Comparison of ENCODE assay signal across 17 cellular contexts in genomic region chr1:61585714-61586113, GRCh38.
DNase-seq lines count a peak whose midpoint lies in the region; ATAC-seq and TF ChIP-seq lines count a peak whose summit lies in the region.
"Had no signal": no experiment of that assay in that cellular context is flagged by ENCODE, and none has a peak within 500 bp of the region (broad histone marks: within the 10 kb centered on the region; RNA-seq: fewer than 3 reads in every experiment).

No MANE protein-coding gene starts in this region.

- DNase-seq in NCI-H1092 treated with DMSO at 0.1 percent for 48 hours (lab: John Stamatoyannopoulos, UW): peak; percentile 31
- DNase-seq in NCI-H1092 (lab: John Stamatoyannopoulos, UW): no peak
- DNase-seq in NCI-H748 (lab: John Stamatoyannopoulos, UW; ENCODE audit: unreplicated experiment): peak; percentile 80
- peak; percentile 80 for DNase-seq in epithelial cell of esophagus (ENCODE audit: low read depth)
- peak; percentile 46 for DNase-seq in prostate gland (ENCODE audit: low spot score)
- DNase-seq in NCI-H82 treated with DMSO at 0.1 percent for 48 hours (lab: John Stamatoyannopoulos, UW; ENCODE audit: unreplicated experiment): no peak
- no peak for DNase-seq in ascending aorta (ENCODE audit: low spot score in 2 of 2)
- DNase-seq: activated CD8-positive, alpha-beta T cell treated with anti-CD3 and anti-CD28 coated beads, Interleukin-2, amount 10 ng/mL, durations not matched to agents 7 days and 5 days; adrenal gland; CD8-positive, alpha-beta memory T cell; H9; left cardiac atrium had no signal

- ATAC-seq in GM18909 (IDR thresholded peaks at IDR 0.05; ENCODE audit: poor library complexity, unreplicated experiment): no peak
- ATAC-seq: activated CD8-positive, alpha-beta T cell treated with anti-CD3 and anti-CD28 coated beads, Interleukin-2, amount 10 ng/mL, durations not matched to agents 7 days and 5 days; activated T-helper 17 cell treated with anti-CD3 and anti-CD28 coated beads, Interleukin-2, amount 50 U/mL, for 72 hours; left cardiac atrium; stimulated activated effector memory CD8-positive, alpha-beta T cell treated with anti-CD3 and anti-CD28 coated beads, Interleukin-12 subunit alpha, Interleukin-12 subunit beta, amount 100 ng/mL, for 72 hours had no signal

- H3K9me3 ChIP-seq in prostate gland: no peaks in the 10 kb centered on the region
- H3K9me3 ChIP-seq in ascending aorta: no peaks in the 10 kb centered on the region
- H3K9me3 ChIP-seq: adrenal gland, SJSA1 had no signal

- H3K36me3 ChIP-seq in prostate gland (no peaks in the 10 kb centered on the region), ascending aorta (no peaks in the 10 kb centered on the region)
- H3K36me3 ChIP-seq: adrenal gland, SJSA1 had no signal

- H3K27ac ChIP-seq in prostate gland (no peak overlapping the region), ascending aorta (no peak overlapping the region)
- H3K27ac ChIP-seq: adrenal gland, SJSA1 had no signal

- 47% methylated on average over 7 of the region's 7 CpGs for WGBS in prostate gland

- no peak for TF ChIP-seq POLR2A in prostate gland (IDR thresholded peaks at IDR 0.05)

- H3K4me3 ChIP-seq in epithelial cell of esophagus (ENCODE audit: low read length) (no peak overlapping the region), prostate gland (no peak overlapping the region), ascending aorta (no peak overlapping the region)
- H3K4me3 ChIP-seq: adrenal gland, SJSA1, smooth muscle cell had no signal

- H3K4me1 ChIP-seq in prostate gland (replicated peaks) (no peaks in the 10 kb centered on the region), ascending aorta (no peaks in the 10 kb centered on the region)
- H3K4me1 ChIP-seq: adrenal gland, SJSA1 had no signal

- intact Hi-C loops in prostate gland (cut with DNase I): no loop called here
- intact Hi-C loops in ascending aorta (cut with DNase I): no loop called here

- no peaks in the 10 kb centered on the region for H3K27me3 ChIP-seq in prostate gland (replicated peaks; ENCODE audit: insufficient read depth)
- H3K27me3 ChIP-seq in ascending aorta: no peaks in the 10 kb centered on the region
- H3K27me3 ChIP-seq: adrenal gland, SJSA1 had no signal

- TF ChIP-seq CTCF in epithelial cell of esophagus (IDR thresholded peaks at IDR 0.05; ENCODE audit: insufficient read depth, low read depth, low read length, missing control alignments) (no peak), prostate gland (IDR thresholded peaks at IDR 0.05) (no peak), ascending aorta (IDR thresholded peaks at IDR 0.05) (no peak)

Comparison
In these comparisons a context has a peak if more than half of its experiments do, and no peak if none do; other contexts are left out.
1. DNase-seq: peak in NCI-H1092 treated with DMSO at 0.1 percent for 48 hours (single experiment), NCI-H748 (single experiment), epithelial cell of esophagus (single experiment) and prostate gland (single experiment); none in NCI-H1092 (single experiment), NCI-H82 treated with DMSO at 0.1 percent for 48 hours (single experiment) and ascending aorta (0 of 2).